ENCODE assay signal across 29 cellular contexts in the genomic region with DNA sequence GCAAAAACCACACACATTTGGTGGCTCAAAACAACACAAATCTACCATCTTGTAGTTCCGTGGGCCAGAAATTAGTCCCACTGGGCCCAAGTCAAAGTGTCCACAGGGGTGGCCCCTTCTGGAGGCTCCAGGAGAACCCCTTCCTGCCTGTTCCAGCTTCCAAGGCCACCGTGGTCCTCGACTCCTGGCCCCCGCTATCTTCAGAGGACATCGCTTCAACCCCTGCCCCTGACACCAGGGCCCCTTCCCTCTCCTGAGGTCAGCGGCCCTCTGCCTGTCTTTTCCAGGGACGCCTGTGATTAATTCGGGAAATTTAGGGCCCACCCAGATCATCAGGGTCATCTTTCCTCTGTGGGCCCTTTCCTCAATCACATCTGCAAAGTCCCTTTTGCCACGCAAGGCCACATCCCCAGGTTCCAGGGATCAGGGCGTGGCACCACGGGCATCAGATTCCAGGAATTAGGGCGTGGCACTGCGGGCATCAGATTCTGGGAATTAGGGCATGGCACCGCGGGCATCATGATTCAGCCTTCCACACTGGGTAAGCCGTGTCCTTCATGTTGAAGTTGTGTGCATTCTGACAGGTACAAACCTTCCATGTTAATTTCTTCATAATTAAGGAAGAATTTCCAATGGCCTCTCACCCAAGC. TPM values are rescaled to one million over a fixed set of nuclear protein-coding genes. Genes with fewer than 3 reads are reported as not detected.
"Had no signal": no experiment of that assay in that cellular context is flagged by ENCODE, and none has a peak within 500 bp of the region (broad histone marks: within the 10 kb centered on the region; RNA-seq: fewer than 3 reads in every experiment).

No MANE protein-coding gene starts in this region.

- H3K36me3 ChIP-seq: brain microvascular endothelial cell, MG63, SJSA1 had no signal

- H3K4me3 Mint-ChIP-seq: activated B cell treated with CpG ODN at 0.5 μM for 24 hours; activated CD4-positive, alpha-beta memory T cell treated with anti-CD3 and anti-CD28 coated beads for 36 hours; activated CD4-positive, alpha-beta T cell treated with anti-CD3 and anti-CD28 coated beads, Interleukin-2, amount 10 ng/mL, durations not matched to agents 7 days and 5 days; activated T-cell treated with anti-CD3 and anti-CD28 coated beads, Interleukin-2, amount 50 U/mL, for 4 hours; T-helper 1 cell treated with Interleukin-12 subunit alpha and Interleukin-12 subunit beta and Interleukin-4 antibody, amounts not matched to agents 30 μg/mL and 1 μg/mL, for 36 hours had no signal

- H3K4me1 ChIP-seq: SJSA1 had no signal

- H3K4me1 Mint-ChIP-seq: activated B cell treated with CpG ODN at 0.5 μM for 24 hours; activated CD4-positive, alpha-beta T cell treated with anti-CD3 and anti-CD28 coated beads, Interleukin-2, amount 10 ng/mL, durations not matched to agents 7 days and 5 days had no signal

- H3K27ac ChIP-seq: brain microvascular endothelial cell, KMS-11, SJSA1 had no signal

- DNase-seq: activated B cell treated with CpG ODN at 0.5 μM for 24 hours; activated CD4-positive, alpha-beta memory T cell treated with anti-CD3 and anti-CD28 coated beads for 36 hours; activated CD4-positive, alpha-beta T cell treated with anti-CD3 and anti-CD28 coated beads for 1 hour; activated CD4-positive, alpha-beta T cell treated with anti-CD3 and anti-CD28 coated beads, Interleukin-2, amount 10 ng/mL, durations not matched to agents 7 days and 5 days; activated CD8-positive, alpha-beta memory T cell treated with anti-CD3 and anti-CD28 coated beads for 24 hours; activated effector memory CD4-positive, alpha-beta T cell treated with anti-CD3 and anti-CD28 coated beads, Interleukin-2, amount 50 U/mL, for 16 hours; activated naive CD4-positive, alpha-beta T cell treated with Interleukin-2 at 50 U/mL for 16 hours; activated T-cell treated with anti-CD3 and anti-CD28 coated beads, Interleukin-2, amount 50 U/mL, for 4 hours; brain microvascular endothelial cell; MG63; MV-4-11; NCI-H1105; NCI-H1436; NCI-H1694 treated with DMSO at 0.1 percent for 48 hours; NCI-H2029 treated with DMSO at 0.1 percent for 48 hours; NCI-H345; NCI-H510A treated with DMSO at 0.1 percent for 48 hours; NCI-H69; NK-92 treated with Interleukin-12 subunit alpha and Interleukin-12 subunit beta, amount 100 ng/mL, for 24 hours; OCI-M1; RPMI8226; SHP77; SW 1271 had no signal

- H3K27me3 Mint-ChIP-seq: activated B cell treated with CpG ODN at 0.5 μM for 24 hours; activated CD4-positive, alpha-beta memory T cell treated with anti-CD3 and anti-CD28 coated beads for 36 hours; activated CD4-positive, alpha-beta T cell treated with anti-CD3 and anti-CD28 coated beads, Interleukin-2, amount 10 ng/mL, durations not matched to agents 7 days and 5 days had no signal

- H3K9me3 Mint-ChIP-seq: activated naive CD4-positive, alpha-beta T cell treated with anti-CD3 and anti-CD28 coated beads, Interleukin-2, amount 50 U/mL, for 72 hours; activated T-cell treated with anti-CD3 and anti-CD28 coated beads, Interleukin-2, amount 50 U/mL, for 4 hours had no signal

- H3K27ac Mint-ChIP-seq: activated B cell treated with CpG ODN at 0.5 μM for 24 hours; activated CD4-positive, alpha-beta memory T cell treated with anti-CD3 and anti-CD28 coated beads for 36 hours; activated CD4-positive, alpha-beta T cell treated with anti-CD3 and anti-CD28 coated beads, Interleukin-2, amount 10 ng/mL, durations not matched to agents 7 days and 5 days; T-helper 1 cell treated with Interleukin-12 subunit alpha and Interleukin-12 subunit beta and Interleukin-4 antibody, amounts not matched to agents 30 μg/mL and 1 μg/mL, for 36 hours had no signal

- ATAC-seq: activated naive CD4-positive, alpha-beta T cell treated with anti-CD3 and anti-CD28 coated beads, Interleukin-2, amount 50 U/mL, for 72 hours; activated T-cell treated with anti-CD3 and anti-CD28 coated beads, Interleukin-2, amount 50 U/mL, for 4 hours; Panc1; SK-N-SH treated with all-trans-retinoic acid at 6 μM for 48 hours had no signal

- H3K9me3 ChIP-seq: MG63 had no signal

- H3K4me2 ChIP-seq: KMS-11 had no signal

- H3K4me3 ChIP-seq: MG63, SJSA1 had no signal

- H3K36me3 Mint-ChIP-seq: activated CD4-positive, alpha-beta memory T cell treated with anti-CD3 and anti-CD28 coated beads for 36 hours; activated naive CD4-positive, alpha-beta T cell treated with anti-CD3 and anti-CD28 coated beads, Interleukin-2, amount 50 U/mL, for 72 hours had no signal

- H3K27me3 ChIP-seq: brain microvascular endothelial cell, MG63, SJSA1 had no signal

RNA-seq across cellular contexts. Expression of a gene that starts 59.9 kb away (rescaled TPM):
- total RNA-seq: activated B cell treated with CpG ODN at 0.5 μM for 24 hours; activated CD4-positive, alpha-beta memory T cell treated with anti-CD3 and anti-CD28 coated beads for 36 hours; activated CD4-positive, alpha-beta T cell treated with anti-CD3 and anti-CD28 coated beads, Interleukin-2, amount 10 ng/mL, durations not matched to agents 7 days and 5 days; activated naive CD4-positive, alpha-beta T cell treated with anti-CD3 and anti-CD28 coated beads, Interleukin-2, amount 50 U/mL, for 72 hours; SJSA1 had no signal
